9 cellular contexts compared by ENCODE assay signal in the genomic region with DNA sequence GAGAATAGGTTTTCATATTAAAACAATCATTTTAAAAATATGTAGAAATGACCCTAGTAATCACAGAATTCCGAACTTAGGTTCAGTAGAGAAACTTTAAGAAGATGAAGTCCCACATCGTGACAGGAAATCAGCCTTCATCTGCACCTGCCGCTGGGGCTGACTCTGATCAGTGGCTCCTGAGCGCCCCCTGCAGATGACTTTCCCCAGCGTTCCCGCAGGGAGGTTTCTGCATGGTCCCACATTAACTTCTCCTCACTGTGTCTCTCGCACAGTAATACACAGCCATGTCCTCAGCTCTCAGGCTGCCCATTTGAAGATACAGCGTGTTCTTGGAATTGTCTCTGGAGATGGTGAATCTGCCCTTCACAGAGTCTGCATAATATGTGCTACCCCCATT.
DNase-seq lines count a peak whose midpoint lies in the region; ATAC-seq lines count a peak whose summit lies in the region.
"Had no signal": no experiment of that assay in that cellular context is flagged by ENCODE, and none has a peak within 500 bp of the region (broad histone marks: within the 10 kb centered on the region; RNA-seq: fewer than 3 reads in every experiment).

No MANE protein-coding gene starts in this region.

- no peak for ATAC-seq in GM21825 (IDR thresholded peaks at IDR 0.05; ENCODE audit: unreplicated experiment)

- DNase-seq in DMS153 (lab: John Stamatoyannopoulos, UW), result peak; percentile 2
- peak; percentile 27 for DNase-seq in NCI-H774 (lab: John Stamatoyannopoulos, UW)
- peak; percentile 27 for DNase-seq in activated T-cell treated with anti-CD3 and anti-CD28 coated beads for 24 hours (ENCODE audit: low read depth)
- DNase-seq in stimulated activated CD4-positive, alpha-beta T cell treated with anti-CD3 and anti-CD28 coated beads, Interleukin-1b, Interleukin-23, amount 100 ng/mL, for 48 hours, result peak; percentile 39
- no peak for DNase-seq in SHP77 treated with DMSO at 0.1 percent for 48 hours (lab: John Stamatoyannopoulos, UW)
- no peak for DNase-seq in LoVo (ENCODE audit: low spot score)
- DNase-seq in Kasumi-1 (lab: John Stamatoyannopoulos, UW), result no peak
- DNase-seq: NCI-H1694 treated with DMSO at 0.1 percent for 48 hours had no signal

Comparison
In these comparisons a context has a peak if more than half of its experiments do, and no peak if none do; other contexts are left out.
1. DNase-seq: peak in DMS153 (single experiment), NCI-H774 (single experiment), activated T-cell treated with anti-CD3 and anti-CD28 coated beads for 24 hours (single experiment) and stimulated activated CD4-positive, alpha-beta T cell treated with anti-CD3 and anti-CD28 coated beads, Interleukin-1b, Interleukin-23, amount 100 ng/mL, for 48 hours (single experiment); none in SHP77 treated with DMSO at 0.1 percent for 48 hours (single experiment), LoVo (single experiment) and Kasumi-1 (0 of 2).